15 cellular contexts compared by ENCODE assay signal in the genomic region with DNA sequence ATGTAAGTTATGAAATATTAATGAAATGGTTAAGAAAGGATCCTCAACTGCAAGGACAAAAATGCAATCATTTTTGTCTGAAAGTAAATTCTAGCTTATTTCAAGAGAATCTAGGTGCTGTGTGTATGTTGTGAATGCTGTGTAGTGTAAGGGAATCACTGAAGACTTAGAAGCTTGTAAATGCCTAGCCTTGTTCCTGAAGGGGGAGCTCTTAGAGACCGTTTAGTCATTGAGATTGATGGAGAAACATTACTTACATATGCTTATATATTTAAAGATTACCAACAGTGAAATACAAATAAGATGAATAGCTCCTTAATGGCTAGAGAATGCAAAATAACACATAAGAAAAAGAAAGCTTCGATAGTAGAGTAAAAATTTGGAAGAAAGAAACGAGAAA.
A peak's percentile ranks its signal among the peaks of the same experiment; 100 is the strongest.
DNase-seq lines count a peak whose midpoint lies in the region; ATAC-seq, FAIRE-seq and TF ChIP-seq lines count a peak whose summit lies in the region.
"Had no signal": no experiment of that assay in that cellular context is flagged by ENCODE, and none has a peak within 500 bp of the region (broad histone marks: within the 10 kb centered on the region; RNA-seq: fewer than 3 reads in every experiment).

No MANE protein-coding gene starts in this region.

- ATAC-seq in left colon (peak; percentile 46), HG02884 (IDR thresholded peaks at IDR 0.05; ENCODE audit: unreplicated experiment) (no peak), HG02840 (IDR thresholded peaks at IDR 0.05; ENCODE audit: low FRiP score, unreplicated experiment) (no peak)
- ATAC-seq: pancreas; stimulated activated naive B cell treated with anti-CD40 and anti-IgM and Interleukin-4, amounts not matched to agents 10 μg/mL and 1 μg/mL and 100 μg/mL, for 72 hours had no signal

- peak; percentile 39 for TF ChIP-seq CTCF in D721Med (IDR thresholded peaks at IDR 0.05; ENCODE audit: insufficient read depth, missing control alignments)
- TF ChIP-seq CTCF in foreskin fibroblast (IDR thresholded peaks at IDR 0.05; ENCODE audit: low read depth, low read length): no peak

- FAIRE-seq in D721Med (lab: Jason Lieb, UNC): peak; percentile 77
- FAIRE-seq: GM12891 had no signal

- DNase-seq in D721Med (ENCODE audit: insufficient read length, low spot score): no peak
- peak; percentile 39 to 41 for DNase-seq in Kasumi-1 (lab: John Stamatoyannopoulos, UW)
- peak; percentile 59 for DNase-seq in OCI-M1 (lab: John Stamatoyannopoulos, UW)
- no peak for DNase-seq in left colon
- DNase-seq in NCI-H1930 (lab: John Stamatoyannopoulos, UW): no peak
- no peak for DNase-seq in foreskin fibroblast
- DNase-seq: CD8-positive, alpha-beta memory T cell; dorsolateral prefrontal cortex; mammary epithelial cell; MG63; pancreas; stimulated activated naive B cell treated with anti-CD40 and anti-IgM and Interleukin-4, amounts not matched to agents 10 μg/mL and 1 μg/mL and 100 μg/mL, for 72 hours had no signal

- intact Hi-C loops in left colon (cut with DNase I, micrococcal nuclease): no loop called here

- H3K4me3 ChIP-seq in foreskin fibroblast (ENCODE audit: low read depth in 1 of 2, low read length in 2 of 2): no peak overlapping the region
- H3K4me3 ChIP-seq: dorsolateral prefrontal cortex, MG63, pancreas had no signal

Comparison
In these comparisons a context has a peak if more than half of its experiments do, and no peak if none do; other contexts are left out.
1. DNase-seq: peak in Kasumi-1 (2 of 2) and OCI-M1 (single experiment); none in D721Med (single experiment), left colon (0 of 2), NCI-H1930 (0 of 2) and foreskin fibroblast (0 of 2).